8 cellular contexts compared by ENCODE assay signal in the genomic region with DNA sequence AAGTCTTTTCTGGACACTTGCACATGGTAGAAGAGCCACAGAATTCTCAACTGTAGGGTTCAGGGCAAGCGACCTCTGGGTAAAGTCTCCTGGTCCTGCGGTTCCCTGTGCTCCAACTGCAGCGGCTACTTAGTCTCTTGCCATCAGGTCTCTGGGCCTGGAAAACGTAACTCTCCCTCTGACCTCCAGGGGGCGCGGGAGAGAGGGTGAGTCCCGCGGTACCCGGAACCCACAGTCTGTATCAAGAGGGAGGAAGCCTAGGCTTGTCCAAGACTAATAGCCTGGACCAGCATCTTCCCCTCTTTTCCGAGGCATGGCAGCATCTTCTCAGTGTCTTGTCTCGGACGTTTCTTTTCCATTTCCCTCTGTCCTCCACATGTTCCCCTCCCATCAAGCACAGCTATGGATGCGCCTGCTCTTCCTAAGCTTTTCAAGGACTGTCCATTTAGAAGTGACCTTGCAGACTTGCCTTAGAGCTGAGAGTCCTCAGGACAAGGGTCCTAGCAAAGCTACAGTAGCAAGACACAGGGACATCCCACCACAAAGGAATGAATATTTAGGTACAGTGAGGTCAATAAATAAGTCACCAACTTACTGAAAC. TPM values are rescaled to one million over a fixed set of nuclear protein-coding genes. Genes with fewer than 3 reads are reported as not detected.
A peak's percentile ranks its signal among the peaks of the same experiment; 100 is the strongest.
DNase-seq lines count a peak whose midpoint lies in the region; ATAC-seq and TF ChIP-seq lines count a peak whose summit lies in the region.

No MANE protein-coding gene starts in this region.

- POLR2A ChIA-PET in HEK293T (lab: Yijun Ruan, JAX), result no interaction called here

- CTCF ChIA-PET in HEK293T (lab: Yijun Ruan, JAX), result interaction anchor here (0.8 to 1.0 kb wide), 2 partner anchors 129 to 317 kb away, joined by 3 to 4 read pairs; no protein-coding TSS in a partner anchor

- no peak overlapping the region for H3K4me3 ChIP-seq in fibroblast of the aortic adventitia (ENCODE audit: low read depth, low read length)

- ATAC-seq in GM19351 (IDR thresholded peaks at IDR 0.05; ENCODE audit: unreplicated experiment) (no peak), HG03378 (IDR thresholded peaks at IDR 0.05; ENCODE audit: unreplicated experiment) (no peak)

- DNase-seq in D341Med (ENCODE audit: low spot score) (peak; percentile 76), HEK293T (ENCODE audit: extremely low spot score) (peak; percentile 77), OCI-M1 (lab: John Stamatoyannopoulos, UW) (peak; percentile 71), activated T-cell treated with anti-CD3 and anti-CD28 coated beads for 4 hours (peak; percentile 20), fibroblast of the aortic adventitia (ENCODE audit: low read depth) (peak; percentile 50), renal cortical epithelial cell (ENCODE audit: low read depth) (peak; percentile 13)

- peak; percentile 73 for TF ChIP-seq CTCF in fibroblast of the aortic adventitia (IDR thresholded peaks at IDR 0.05; ENCODE audit: insufficient read depth, low read length)

TF ChIP-seq in HEK293T, 16 proteins besides CTCF, POLR2A, EP300 and RAD21:
- TF ChIP-seq ARNT (IDR thresholded peaks at IDR 0.05) (no peak), BHLHE40 (IDR thresholded peaks at IDR 0.05; ENCODE audit: borderline replicate concordance) (no peak), NFRKB (IDR thresholded peaks at IDR 0.05) (no peak), HDGF (IDR thresholded peaks at IDR 0.05; ENCODE audit: borderline replicate concordance) (no peak), L3MBTL2 (conservative IDR thresholded peaks at IDR 0.05) (no peak), ZNF384 (IDR thresholded peaks at IDR 0.05) (no peak), TARDBP (IDR thresholded peaks at IDR 0.05) (no peak), SP1 (IDR thresholded peaks at IDR 0.05) (no peak), LEF1 (IDR thresholded peaks at IDR 0.05; ENCODE audit: borderline replicate concordance) (no peak), CTBP1 (IDR thresholded peaks at IDR 0.05; ENCODE audit: borderline replicate concordance) (no peak)
- TF ChIP-seq, protein P1, sequence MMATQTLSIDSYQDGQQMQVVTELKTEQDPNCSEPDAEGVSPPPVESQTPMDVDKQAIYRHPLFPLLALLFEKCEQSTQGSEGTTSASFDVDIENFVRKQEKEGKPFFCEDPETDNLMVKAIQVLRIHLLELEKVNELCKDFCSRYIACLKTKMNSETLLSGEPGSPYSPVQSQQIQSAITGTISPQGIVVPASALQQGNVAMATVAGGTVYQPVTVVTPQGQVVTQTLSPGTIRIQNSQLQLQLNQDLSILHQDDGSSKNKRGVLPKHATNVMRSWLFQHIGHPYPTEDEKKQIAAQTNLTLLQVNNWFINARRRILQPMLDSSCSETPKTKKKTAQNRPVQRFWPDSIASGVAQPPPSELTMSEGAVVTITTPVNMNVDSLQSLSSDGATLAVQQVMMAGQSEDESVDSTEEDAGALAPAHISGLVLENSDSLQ (IDR thresholded peaks at IDR 0.05), result no peak

RNA-seq across cellular contexts. Expression of a gene that starts 59.3 kb away (rescaled TPM):
- total RNA-seq in fibroblast of the aortic adventitia (ENCODE audit: low replicate concordance) (not detected in 2 replicates), renal cortical epithelial cell (not detected in 2 replicates)

Comparison
In these comparisons a context has a peak if more than half of its experiments do, and no peak if none do; other contexts are left out.
1. DNase-seq: peak in every context shown above with its lines; median percentile 77 in HEK293T; 76 in D341Med; 71 in OCI-M1; 50 in fibroblast of the aortic adventitia; 20 in activated T-cell treated with anti-CD3 and anti-CD28 coated beads for 4 hours; 13 in renal cortical epithelial cell.